ENCODE assay signal across 8 cellular contexts in the genomic region with DNA sequence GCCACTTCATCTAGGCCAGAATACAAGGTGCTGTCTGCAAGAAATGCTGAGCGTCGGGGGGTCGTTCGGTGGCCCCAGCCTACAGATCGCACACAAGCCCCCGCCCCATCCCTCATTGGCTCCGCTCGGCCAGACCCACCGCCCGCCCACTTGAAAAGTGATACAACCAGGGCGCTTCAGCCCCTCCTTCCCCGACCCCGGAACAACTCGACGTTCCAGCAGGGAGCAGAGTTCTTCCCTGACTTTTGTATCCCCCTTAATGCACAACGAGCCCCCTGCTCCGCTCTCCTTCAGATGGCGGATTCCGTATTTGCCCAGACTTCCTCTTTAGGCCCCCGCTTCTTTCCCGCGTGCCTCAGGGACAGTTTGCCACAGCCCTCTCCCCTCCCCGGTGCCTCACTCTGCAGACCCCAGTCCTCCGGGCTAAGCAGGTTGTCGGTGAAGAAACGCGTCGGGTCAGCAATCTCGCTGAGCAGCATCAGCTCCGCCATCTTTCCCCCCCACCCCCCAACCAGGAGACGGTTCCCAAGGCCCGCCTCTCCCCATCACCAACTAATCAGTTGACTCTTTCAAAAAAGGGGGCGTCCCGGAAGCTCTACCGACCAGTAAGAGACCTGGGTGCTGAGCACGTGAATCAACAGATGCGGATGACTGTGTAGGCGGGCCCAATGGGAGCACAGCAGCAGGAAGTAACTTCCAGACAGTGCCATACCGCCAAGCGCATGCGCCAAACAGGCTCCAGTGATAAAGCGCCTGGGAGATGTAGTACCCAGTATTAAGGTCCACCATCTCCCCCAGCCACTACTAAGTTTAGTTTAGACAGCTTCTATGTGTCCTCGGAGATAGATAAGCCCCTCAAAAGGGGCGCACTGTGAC. TPM values are rescaled to one million over a fixed set of nuclear protein-coding genes. Genes with fewer than 3 reads are reported as not detected.
DNase-seq lines count a peak whose midpoint lies in the region; ATAC-seq and TF ChIP-seq lines count a peak whose summit lies in the region.

Gene ATF6B, minus strand, starts transcription at position 530 of the 876 bp plus-strand sequence. Its CDS starts 39 bp downstream, at position 491.

- no peaks in the 10 kb centered on the region for H3K9me3 Mint-ChIP-seq in WTC11

- H3K27me3 ChIP-seq in AG04450 (ENCODE audit: control insufficient read depth, insufficient read depth, low read length) (no peaks in the 10 kb centered on the region), smooth muscle cell (ENCODE audit: low read depth) (no peaks in the 10 kb centered on the region)

- peak within 1 kb of the TSS; percentile 99 for H2AFZ ChIP-seq in smooth muscle cell (ENCODE audit: low read depth)

- H3K36me3 ChIP-seq in smooth muscle cell (ENCODE audit: low read depth) = peaks cover 3% of the 10 kb centered on the region

- peaks cover 25% of the 10 kb centered on the region for H3K79me2 ChIP-seq in smooth muscle cell (ENCODE audit: low read depth)

- no peaks in the 10 kb centered on the region for H3K27me3 Mint-ChIP-seq in WTC11 (ENCODE audit: low read depth)

- H3K4me3 ChIP-seq in AG04450 (ENCODE audit: low read depth, low read length) (peak within 1 kb of the TSS; percentile 98), cardiac fibroblast (replicated peaks in 1 of 2; ENCODE audit: low read depth in 2 of 2, low read length in 2 of 2) (peak within 1 kb of the TSS; percentile 81 to 99), smooth muscle cell (peak within 1 kb of the TSS; percentile 99)

- peaks cover 3% of the 10 kb centered on the region; the same call in 1 of the 2 replicates for H3K9me3 ChIP-seq in AG04450 (ENCODE audit: control insufficient read depth, insufficient read depth, low read length)
- no peaks in the 10 kb centered on the region for H3K9me3 ChIP-seq in smooth muscle cell (replicated peaks; ENCODE audit: low read depth)

- POLR2A ChIA-PET in AG04450 (lab: Yijun Ruan, JAX) = interaction anchor here (0.6 to 2.8 kb wide), 10 partner anchors 8 to 844 kb away, joined by 3 to 13 read pairs (median 4); partner anchors contain the start of gene AGPAT1
- POLR2A ChIA-PET in WTC11 (lab: Charles Lee) = interaction anchor here (0.5 to 1.9 kb wide), 4 partner anchors 18 to 686 kb away, joined by 3 to 7 read pairs (median 5); partner anchors contain the start of gene PBX2

- DNase-seq in AG04450 (ENCODE audit: low read depth, low spot score) (peak; percentile 99), NCI-H226 (peak; percentile 99), WTC11 (ENCODE audit: low spot score) (peak; percentile 96), cardiac fibroblast (ENCODE audit: low read depth in 2 of 2) (peak; percentile 100), iPS-NIHi7 (ENCODE audit: extremely low spot score) (peak; percentile 98), smooth muscle cell (lab: John Stamatoyannopoulos, UW; ENCODE audit: unreplicated experiment) (peak; percentile 80)

- peak within 1 kb of the TSS; percentile 99 for H3K4me3 Mint-ChIP-seq in WTC11

- peaks cover 18% of the 10 kb centered on the region for H3K36me3 Mint-ChIP-seq in WTC11

- peak within 1 kb of the TSS; percentile 99 for H3K27ac Mint-ChIP-seq in WTC11

- peak within 1 kb of the TSS; percentile 98 for H3K9ac ChIP-seq in smooth muscle cell (ENCODE audit: low read depth)

- peaks cover 4% of the 10 kb centered on the region for H3F3A ChIP-seq in smooth muscle cell (ENCODE audit: low read depth)

- H3K27ac ChIP-seq in AG04450 (ENCODE audit: low read depth, low read length) (peak within 1 kb of the TSS; percentile 92), smooth muscle cell (ENCODE audit: low read depth) (peak within 1 kb of the TSS; percentile 95)

- TF ChIP-seq CTCF in AG04450 (IDR thresholded peaks at IDR 0.05; ENCODE audit: low read depth, low read length) = no peak
- TF ChIP-seq CTCF in WTC11 (IDR thresholded peaks at IDR 0.05) = no peak
- no peak for TF ChIP-seq CTCF in cardiac fibroblast (IDR thresholded peaks at IDR 0.05; ENCODE audit: low read depth, low read length)
- TF ChIP-seq CTCF in smooth muscle cell (IDR thresholded peaks at IDR 0.05; ENCODE audit: borderline replicate concordance, insufficient read depth, poor library complexity, severe bottlenecking) = no peak

- H3K4me2 ChIP-seq in smooth muscle cell = peak within 1 kb of the TSS; percentile 99

- peaks cover 23% of the 10 kb centered on the region for H3K4me1 Mint-ChIP-seq in WTC11

- no peaks in the 10 kb centered on the region for H4K20me1 ChIP-seq in smooth muscle cell (ENCODE audit: low read depth)

- 1% methylated on average over 35 of the region's 44 CpGs for WGBS in smooth muscle cell (ENCODE audit: low lambda C conversion rate)

- CTCF ChIA-PET in AG04450 (lab: Charles Lee) (interaction anchor here (0.6 to 4.6 kb wide), 8 partner anchors 9 to 1257 kb away, joined by 3 to 44 read pairs (median 4); no protein-coding TSS in a partner anchor), WTC11 (lab: Charles Lee) (interaction anchor here (0.5 to 6.1 kb wide), 11 partner anchors 10 to 857 kb away, joined by 3 to 63 read pairs (median 4); partner anchors contain the start of genes EGFL8 and TAP2)

- peaks cover 21% of the 10 kb centered on the region for H3K4me1 ChIP-seq in smooth muscle cell (ENCODE audit: low read depth)

- peak; percentile 87 for ATAC-seq in GM18909 (IDR thresholded peaks at IDR 0.05; ENCODE audit: poor library complexity, unreplicated experiment)
- ATAC-seq in HG03175 (IDR thresholded peaks at IDR 0.05; ENCODE audit: unreplicated experiment) = peak; percentile 92
- ATAC-seq in WTC11 = peak; percentile 93

TF ChIP-seq in WTC11, 78 proteins besides CTCF, POLR2A, EP300 and RAD21 (continues in another document):
- TF ChIP-seq FOXK1 (CRISPR knock-in tag; IDR thresholded peaks at IDR 0.05) (peak; percentile 70), ATF1 (CRISPR knock-in tag; IDR thresholded peaks at IDR 0.05) (no peak), ARID4B (CRISPR knock-in tag; IDR thresholded peaks at IDR 0.05; ENCODE audit: borderline replicate concordance) (0 out of 2 replicates have a peak, but pooled peaks have one; percentile 47), SP1 (CRISPR knock-in tag; conservative IDR thresholded peaks at IDR 0.05) (peak; percentile 71), NFE2L1 (CRISPR knock-in tag; IDR thresholded peaks at IDR 0.05) (peak; percentile 33; the same call in 1 of the 2 replicates), USF2 (CRISPR knock-in tag; IDR thresholded peaks at IDR 0.05) (peak; percentile 92), USF1 (CRISPR knock-in tag; IDR thresholded peaks at IDR 0.05) (peak; percentile 88)
- TF ChIP-seq, protein P1, sequence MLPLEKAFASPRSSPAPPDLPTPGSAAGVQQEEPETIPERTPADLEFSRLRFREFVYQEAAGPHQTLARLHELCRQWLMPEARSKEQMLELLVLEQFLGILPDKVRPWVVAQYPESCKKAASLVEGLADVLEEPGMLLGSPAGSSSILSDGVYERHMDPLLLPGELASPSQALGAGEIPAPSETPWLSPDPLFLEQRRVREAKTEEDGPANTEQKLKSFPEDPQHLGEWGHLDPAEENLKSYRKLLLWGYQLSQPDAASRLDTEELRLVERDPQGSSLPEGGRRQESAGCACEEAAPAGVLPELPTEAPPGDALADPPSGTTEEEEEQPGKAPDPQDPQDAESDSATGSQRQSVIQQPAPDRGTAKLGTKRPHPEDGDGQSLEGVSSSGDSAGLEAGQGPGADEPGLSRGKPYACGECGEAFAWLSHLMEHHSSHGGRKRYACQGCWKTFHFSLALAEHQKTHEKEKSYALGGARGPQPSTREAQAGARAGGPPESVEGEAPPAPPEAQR (CRISPR knock-in tag; IDR thresholded peaks at IDR 0.05) = no peak

RNA-seq across cellular contexts. Expression of gene ATF6B, which starts in this region (rescaled TPM):
- 39.2 and 60.0 TPM in 2 replicates for polyA plus RNA-seq in AG04450 (2011; rRNA removed)
- 43.7 and 58.2 TPM in 2 replicates for polyA minus RNA-seq in AG04450 (2011; rRNA and poly(A)+ RNA removed)
- 46.1 to 49.1 TPM (median 47.5 TPM) in 3 replicates for total RNA-seq in WTC11 (2021)
- total RNA-seq in smooth muscle cell = 22.2 and 23.0 TPM in 2 replicates
- 22.5 and 39.8 TPM in 2 replicates for polyA plus RNA-seq in smooth muscle cell

Comparison
In these comparisons a context has a peak if more than half of its experiments do, and no peak if none do; other contexts are left out.
1. Peak in every context shown above with its lines: DNase-seq, ATAC-seq, H3K4me3 ChIP-seq and H3K27ac ChIP-seq.